In the genomic region with DNA sequence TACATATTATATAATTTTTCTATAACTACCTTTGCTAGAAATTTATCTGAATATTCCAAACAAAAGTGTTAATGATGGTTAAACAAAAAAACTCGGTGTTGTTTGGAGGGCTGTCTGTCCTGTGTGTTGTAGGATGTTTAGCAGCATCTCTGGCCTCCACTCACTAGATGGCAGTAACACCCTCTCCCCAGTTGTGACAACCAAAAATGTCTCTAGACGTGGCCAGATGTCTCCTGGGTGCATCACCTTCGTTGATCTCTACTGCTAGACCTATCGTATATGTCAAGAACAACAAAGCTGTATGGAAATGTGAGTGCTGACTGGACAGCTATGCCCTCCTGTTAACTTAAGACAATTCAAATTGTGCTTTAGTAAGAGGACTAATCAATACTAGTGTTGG, we compare ENCODE assay signal across 15 cellular contexts. TPM values are rescaled to one million over a fixed set of nuclear protein-coding genes. Genes with fewer than 3 reads are reported as not detected.
DNase-seq lines count a peak whose midpoint lies in the region; ATAC-seq, FAIRE-seq and TF ChIP-seq lines count a peak whose summit lies in the region.
"Had no signal": no experiment of that assay in that cellular context is flagged by ENCODE, and none has a peak within 500 bp of the region (broad histone marks: within the 10 kb centered on the region; RNA-seq: fewer than 3 reads in every experiment).

No MANE protein-coding gene starts in this region.

- no peaks in the 10 kb centered on the region for H3K4me1 Mint-ChIP-seq in activated CD8-positive, alpha-beta T cell treated with anti-CD3 and anti-CD28 coated beads for 36 hours (ENCODE audit: low read depth)
- no peaks in the 10 kb centered on the region for H3K4me1 Mint-ChIP-seq in activated CD8-positive, alpha-beta T cell treated with anti-CD3 and anti-CD28 coated beads, Interleukin-2, amount 10 ng/mL, durations not matched to agents 7 days and 5 days (ENCODE audit: low read depth)
- no peaks in the 10 kb centered on the region for H3K4me1 Mint-ChIP-seq in progenitor cell of endocrine pancreas (ENCODE audit: low read depth)

- intact Hi-C loops in activated CD8-positive, alpha-beta T cell treated with anti-CD3 and anti-CD28 coated beads for 36 hours (cut with micrococcal nuclease), result no loop called here
- intact Hi-C loops in GM12878 (cut with micrococcal nuclease; ENCODE audit: unreplicated experiment), result no loop called here

- TF ChIP-seq EP300 in GM12878 (IDR thresholded peaks at IDR 0.05; ENCODE audit: borderline replicate concordance in 1 of 2, control insufficient read depth in 1 of 2, low read depth in 2 of 2, low read length in 2 of 2), result no peak

- H3K27ac ChIP-seq in GM12878 (ENCODE audit: control insufficient read depth, insufficient read depth), result no peak overlapping the region
- H3K27ac ChIP-seq: epithelial cell of prostate had no signal

- no peaks in the 10 kb centered on the region for H3K79me2 ChIP-seq in GM12878 (ENCODE audit: control insufficient read depth, insufficient read depth, low read length)

- DNase-seq in activated CD8-positive, alpha-beta T cell treated with anti-CD3 and anti-CD28 coated beads for 36 hours, result peak; percentile 19
- DNase-seq in activated CD8-positive, alpha-beta T cell treated with anti-CD3 and anti-CD28 coated beads, Interleukin-2, amount 10 ng/mL, durations not matched to agents 7 days and 5 days, result no peak
- DNase-seq in LNCaP clone FGC (ENCODE audit: low read depth), result no peak
- no peak for DNase-seq in GM12878 (ENCODE audit: low read depth, low spot score)
- no peak for DNase-seq in progenitor cell of endocrine pancreas (ENCODE audit: low spot score, unreplicated experiment)
- no peak for DNase-seq in NOMO-1 treated with DMSO at 0.1 percent for 48 hours (lab: John Stamatoyannopoulos, UW; ENCODE audit: unreplicated experiment)
- DNase-seq: AML-193, MV-4-11 had no signal

- no peak for FAIRE-seq in GM12878 (lab: Jason Lieb, UNC)

- no peaks in the 10 kb centered on the region for H4K20me1 ChIP-seq in GM12878 (ENCODE audit: control insufficient read depth, insufficient read depth)

- H3K27me3 ChIP-seq in GM12878 (replicated peaks in 1 of 2; ENCODE audit: control insufficient read depth in 2 of 2, insufficient read depth in 2 of 2, low read length in 1 of 2), result peaks cover 0 to 9% of the 10 kb centered on the region in 2 experiments; a peak in 1 of 4 replicates

- no peak for TF ChIP-seq RAD21 in GM12878 (IDR thresholded peaks at IDR 0.05; ENCODE audit: insufficient read depth, low read depth, low read length)

- no peaks in the 10 kb centered on the region for H3K36me3 ChIP-seq in GM12878 (ENCODE audit: control insufficient read depth in 2 of 2, insufficient read depth in 2 of 2, low read length in 1 of 2)

- no peak overlapping the region for H3K4me3 Mint-ChIP-seq in activated CD8-positive, alpha-beta T cell treated with anti-CD3 and anti-CD28 coated beads for 36 hours
- H3K4me3 Mint-ChIP-seq in activated CD8-positive, alpha-beta T cell treated with anti-CD3 and anti-CD28 coated beads, Interleukin-2, amount 10 ng/mL, durations not matched to agents 7 days and 5 days, result no peak overlapping the region
- no peak overlapping the region for H3K4me3 Mint-ChIP-seq in progenitor cell of endocrine pancreas (ENCODE audit: low read depth)

- ATAC-seq in activated CD8-positive, alpha-beta T cell treated with anti-CD3 and anti-CD28 coated beads for 36 hours, result no peak
- ATAC-seq in activated CD8-positive, alpha-beta T cell treated with anti-CD3 and anti-CD28 coated beads, Interleukin-2, amount 10 ng/mL, durations not matched to agents 7 days and 5 days, result no peak
- ATAC-seq in GM12878, result peak; percentile 78
- ATAC-seq in GM18861 (IDR thresholded peaks at IDR 0.05; ENCODE audit: unreplicated experiment), result no peak
- ATAC-seq in HG03439 (IDR thresholded peaks at IDR 0.05; ENCODE audit: unreplicated experiment), result no peak

- H3K27ac Mint-ChIP-seq in activated CD8-positive, alpha-beta T cell treated with anti-CD3 and anti-CD28 coated beads for 36 hours, result no peak overlapping the region
- H3K27ac Mint-ChIP-seq in activated CD8-positive, alpha-beta T cell treated with anti-CD3 and anti-CD28 coated beads, Interleukin-2, amount 10 ng/mL, durations not matched to agents 7 days and 5 days, result no peak overlapping the region
- no peak overlapping the region for H3K27ac Mint-ChIP-seq in progenitor cell of endocrine pancreas

- in situ Hi-C loops in GM12878 (cut with MboI), result no loop called here

- peak overlapping the region; percentile 15; the same call in 1 of the 2 replicates for H2AFZ ChIP-seq in GM12878 (ENCODE audit: control insufficient read depth, low read depth, low read length)

- RAD21 ChIA-PET in GM12878 (lab: Charles Lee; ENCODE audit: unreplicated experiment), result interaction anchor here (1.1 kb wide), 1 partner anchor 23 kb away, joined by 3 read pairs; no protein-coding TSS in a partner anchor

- no TSS peak for BruUV-seq in GM12878 (replicated peaks; lab: Mats Ljungman, UMichigan)

- WGBS in GM12878 (ENCODE audit: insufficient coverage, insufficient replicate concordance, low lambda C conversion rate, missing lambda C conversion rate), result 14% methylated on average over 4 of the region's 4 CpGs

- peaks cover 20% of the 10 kb centered on the region for H3K27me3 Mint-ChIP-seq in activated CD8-positive, alpha-beta T cell treated with anti-CD3 and anti-CD28 coated beads for 36 hours
- H3K27me3 Mint-ChIP-seq in activated CD8-positive, alpha-beta T cell treated with anti-CD3 and anti-CD28 coated beads, Interleukin-2, amount 10 ng/mL, durations not matched to agents 7 days and 5 days (ENCODE audit: low read depth), result peaks cover 25% of the 10 kb centered on the region
- peaks cover 73% of the 10 kb centered on the region for H3K27me3 Mint-ChIP-seq in progenitor cell of endocrine pancreas

- no peak for TF ChIP-seq POLR2A in GM12878 (IDR thresholded peaks at IDR 0.05; ENCODE audit: low read depth, low read length)

- no peak overlapping the region for H3K9ac ChIP-seq in GM12878 (ENCODE audit: control insufficient read depth, insufficient read depth, low read length)

- POLR2A ChIA-PET in activated CD8-positive, alpha-beta T cell treated with anti-CD3 and anti-CD28 coated beads for 36 hours (lab: Charles Lee), result no interaction called here
- POLR2A ChIA-PET in activated CD8-positive, alpha-beta T cell treated with anti-CD3 and anti-CD28 coated beads, Interleukin-2, amount 10 ng/mL, durations not matched to agents 7 days and 5 days (lab: Charles Lee), result no interaction called here
- POLR2A ChIA-PET in GM12878 (lab: Charles Lee), result interaction anchor here (0.6 kb wide), 2 partner anchors 44 to 311 kb away, joined by 5 to 6 read pairs; no protein-coding TSS in a partner anchor

- SMC1A ChIA-PET in GM12878 (lab: Charles Lee; ENCODE audit: uncharacterized antibody, unreplicated experiment), result interaction anchor here (0.5 to 1.3 kb wide), 2 partner anchors 43 to 571 kb away, joined by 3 to 4 read pairs; no protein-coding TSS in a partner anchor

- H3K4me3 ChIP-seq in LNCaP clone FGC (ENCODE audit: low read depth, low read length) (no peak overlapping the region), GM12878 (no peak overlapping the region)

- H3K36me3 Mint-ChIP-seq in activated CD8-positive, alpha-beta T cell treated with anti-CD3 and anti-CD28 coated beads for 36 hours (ENCODE audit: low read depth), result no peaks in the 10 kb centered on the region
- no peaks in the 10 kb centered on the region for H3K36me3 Mint-ChIP-seq in activated CD8-positive, alpha-beta T cell treated with anti-CD3 and anti-CD28 coated beads, Interleukin-2, amount 10 ng/mL, durations not matched to agents 7 days and 5 days (ENCODE audit: low read depth)
- no peaks in the 10 kb centered on the region for H3K36me3 Mint-ChIP-seq in progenitor cell of endocrine pancreas (ENCODE audit: insufficient read depth)

- H3K4me1 ChIP-seq in GM12878 (ENCODE audit: control insufficient read depth, insufficient read depth, low read length), result no peaks in the 10 kb centered on the region

- H3K9me3 ChIP-seq in GM12878 (replicated peaks; ENCODE audit: control insufficient read depth, insufficient read depth, low read length), result no peaks in the 10 kb centered on the region

- no peak overlapping the region for H3K4me2 ChIP-seq in GM12878 (ENCODE audit: control insufficient read depth, insufficient read depth)

- no peaks in the 10 kb centered on the region for H3K9me3 Mint-ChIP-seq in activated CD8-positive, alpha-beta T cell treated with anti-CD3 and anti-CD28 coated beads for 36 hours
- H3K9me3 Mint-ChIP-seq in activated CD8-positive, alpha-beta T cell treated with anti-CD3 and anti-CD28 coated beads, Interleukin-2, amount 10 ng/mL, durations not matched to agents 7 days and 5 days (ENCODE audit: insufficient read depth), result no peaks in the 10 kb centered on the region
- H3K9me3 Mint-ChIP-seq in progenitor cell of endocrine pancreas (ENCODE audit: low read depth), result no peaks in the 10 kb centered on the region

- no peak for TF ChIP-seq CTCF in activated CD8-positive, alpha-beta T cell treated with anti-CD3 and anti-CD28 coated beads for 36 hours (IDR thresholded peaks at IDR 0.05)
- TF ChIP-seq CTCF in LNCaP clone FGC (IDR thresholded peaks at IDR 0.05; ENCODE audit: control insufficient read depth, extremely low read depth, insufficient read depth) (peak; percentile 50), GM12878 (IDR thresholded peaks at IDR 0.05 in 2 of 3, conservative IDR thresholded peaks at IDR 0.05 in 1 of 3; ENCODE audit: control insufficient read depth in 2 of 3, extremely low read depth in 1 of 3, insufficient read depth in 1 of 3, low read depth in 3 of 3, low read length in 3 of 3) (peak; percentile 24 to 45 (median 25); a peak in 5 of 6 replicates), progenitor cell of endocrine pancreas (IDR thresholded peaks at IDR 0.05; ENCODE audit: unreplicated experiment) (peak; percentile 21)

- CTCF ChIA-PET in activated CD8-positive, alpha-beta T cell treated with anti-CD3 and anti-CD28 coated beads for 36 hours (lab: Charles Lee), result interaction anchor here (0.9 to 1.2 kb wide), 5 partner anchors 10 to 112 kb away, joined by 3 to 4 read pairs (median 4); no protein-coding TSS in a partner anchor
- CTCF ChIA-PET in activated CD8-positive, alpha-beta T cell treated with anti-CD3 and anti-CD28 coated beads, Interleukin-2, amount 10 ng/mL, durations not matched to agents 7 days and 5 days (lab: Charles Lee), result interaction anchor here (1.0 to 2.3 kb wide), 4 partner anchors 14 to 300 kb away, joined by 3 to 9 read pairs (median 4); partner anchors contain the start of gene TMED3
- CTCF ChIA-PET in GM12878 (lab: Yijun Ruan, JAX), result interaction anchor here (0.8 to 2.0 kb wide), 7 partner anchors 12 to 299 kb away, joined by 3 to 7 read pairs (median 3); partner anchors contain the start of gene TMED3

RNA-seq across cellular contexts. Expression of gene ANKRD34C, which starts 14.1 kb away (rescaled TPM):
- total RNA-seq in activated CD8-positive, alpha-beta T cell treated with anti-CD3 and anti-CD28 coated beads for 36 hours, result not detected
- not detected for total RNA-seq in activated CD8-positive, alpha-beta T cell treated with anti-CD3 and anti-CD28 coated beads, Interleukin-2, amount 10 ng/mL, durations not matched to agents 7 days and 5 days
- total RNA-seq in GM12878 (2013; cell fraction: nucleolus; rRNA removed), result not detected in 2 replicates
- total RNA-seq in GM12878 (2014; rRNA removed) (not detected in 2 replicates), GM12878 (2014; rRNA removed; fragmentation: Illumina TruSeq; extraction: Trizol) (not detected in 2 replicates), GM12878 (2021) (not detected in 2 replicates), progenitor cell of endocrine pancreas (not detected in 2 replicates)
- not detected for polyA plus RNA-seq in GM12878 (2011; ENCODE audit: low read depth)
- polyA plus RNA-seq in GM12878 (2011; rRNA removed) (0.01 TPM in 1 of 2 replicates, not detected in the other), GM12878 (2014; fragmentation: Illumina TruSeq; extraction: Trizol) (not detected in 2 replicates), GM12878 (2014; fragmentation: Nextera tagmentation; extraction: Ambion mirVana) (not detected), GM12878 (2014; rRNA removed) (not detected in 2 replicates), GM12878 (2016; fragmentation: Nextera tagmentation; extraction: Ambion mirVana) (not detected)
- polyA plus RNA-seq in GM12878 (2011; cell fraction: cytosol; rRNA removed), result 0.03 TPM in 1 of 2 replicates, not detected in the other
- polyA plus RNA-seq in GM12878 (2011; cell fraction: nucleus; rRNA removed), result not detected in 2 replicates
- not detected in 2 replicates for polyA plus RNA-seq in GM12878 (2012)
- not detected in 2 replicates for polyA minus RNA-seq in GM12878 (2011; rRNA and poly(A)+ RNA removed)
- polyA minus RNA-seq in GM12878 (2011; cell fraction: cytosol; rRNA and poly(A)+ RNA removed), result not detected in 2 replicates
- polyA minus RNA-seq in GM12878 (2011; cell fraction: nucleus; rRNA and poly(A)+ RNA removed), result not detected in 2 replicates
- total RNA-seq: lung microvascular endothelial cell; NCI-H460; omental fat pad; T-helper 1 cell treated with Interleukin-12 subunit alpha and Interleukin-12 subunit beta and Interleukin-4 antibody, amounts not matched to agents 30 ng/mL and 1 ng/mL, for 36 hours had no signal

RNA-seq across cellular contexts. Expression of gene TMED3, which starts 14.3 kb away (rescaled TPM):
- 10 to 100 TPM; 40.1 to 41.4 TPM for total RNA-seq in activated CD8-positive, alpha-beta T cell treated with anti-CD3 and anti-CD28 coated beads for 36 hours
- total RNA-seq in activated CD8-positive, alpha-beta T cell treated with anti-CD3 and anti-CD28 coated beads, Interleukin-2, amount 10 ng/mL, durations not matched to agents 7 days and 5 days, result 10 to 100 TPM; 37.2 to 38.9 TPM
- 69.0 and 75.1 TPM in 2 replicates for total RNA-seq in GM12878 (2013; cell fraction: nucleolus; rRNA removed)
- 83.2 and 95.8 TPM in 2 replicates for total RNA-seq in GM12878 (2014; rRNA removed)
- total RNA-seq in GM12878 (2014; rRNA removed; fragmentation: Illumina TruSeq; extraction: Trizol), result 50.7 and 53.8 TPM in 2 replicates
- 52.6 and 53.2 TPM in 2 replicates for total RNA-seq in GM12878 (2021)
- 44.8 TPM for polyA plus RNA-seq in GM12878 (2011; ENCODE audit: low read depth)
- polyA plus RNA-seq in GM12878 (2011; rRNA removed), result 66.7 and 94.6 TPM in 2 replicates
- 139 and 147 TPM in 2 replicates for polyA plus RNA-seq in GM12878 (2011; cell fraction: cytosol; rRNA removed)
- 54.3 and 67.3 TPM in 2 replicates for polyA plus RNA-seq in GM12878 (2011; cell fraction: nucleus; rRNA removed)
- polyA plus RNA-seq in GM12878 (2012), result 71.4 and 76.4 TPM in 2 replicates
- polyA plus RNA-seq in GM12878 (2014; fragmentation: Illumina TruSeq; extraction: Trizol), result 29.3 and 45.9 TPM in 2 replicates
- 10 to 100 TPM in 1 of 2 experiments, 1 to 10 TPM in 1; 7.6 to 31.5 TPM for polyA plus RNA-seq in GM12878 (2014; fragmentation: Nextera tagmentation; extraction: Ambion mirVana)
- polyA plus RNA-seq in GM12878 (2014; rRNA removed), result 78.1 and 81.0 TPM in 2 replicates
- 10 to 100 TPM; 55.9 to 58.0 TPM for polyA plus RNA-seq in GM12878 (2016; fragmentation: Nextera tagmentation; extraction: Ambion mirVana)
- polyA minus RNA-seq in GM12878 (2011; rRNA and poly(A)+ RNA removed), result 62.6 and 106 TPM in 2 replicates
- polyA minus RNA-seq in GM12878 (2011; cell fraction: cytosol; rRNA and poly(A)+ RNA removed), result 23.1 and 27.8 TPM in 2 replicates
- polyA minus RNA-seq in GM12878 (2011; cell fraction: nucleus; rRNA and poly(A)+ RNA removed), result 38.2 and 54.3 TPM in 2 replicates
- 49.3 and 53.8 TPM in 2 replicates for total RNA-seq in progenitor cell of endocrine pancreas
